ENCODE assay signal across 23 cellular contexts in genomic region chr7:90267263-90267858, GRCh38. TPM values are rescaled to one million over a fixed set of nuclear protein-coding genes. Genes with fewer than 3 reads are reported as not detected.
DNase-seq lines count a peak whose midpoint lies in the region; ATAC-seq and TF ChIP-seq lines count a peak whose summit lies in the region.
"Had no signal": no experiment of that assay in that cellular context is flagged by ENCODE, and none has a peak within 500 bp of the region (broad histone marks: within the 10 kb centered on the region; RNA-seq: fewer than 3 reads in every experiment).

No MANE protein-coding gene starts in this region.

- peaks cover 63% of the 10 kb centered on the region for H3K4me1 ChIP-seq in adipocyte (ENCODE audit: control insufficient read depth, insufficient read depth, low read length)
- H3K4me1 ChIP-seq in thyroid gland: no peaks in the 10 kb centered on the region

- TF ChIP-seq POLR2A in thyroid gland (IDR thresholded peaks at IDR 0.05): no peak

- no peaks in the 10 kb centered on the region for H3K9me3 ChIP-seq in adipocyte (ENCODE audit: control insufficient read depth, low read length)
- H3K9me3 ChIP-seq in thyroid gland: no peaks in the 10 kb centered on the region
- H3K9me3 ChIP-seq: ovary had no signal

- intact Hi-C loops in thyroid gland (cut with DNase I): no loop called here
- intact Hi-C loops in sciatic nerve (cut with DNase I): loop anchor here (5.0 kb wide), 1 partner anchor 1155 kb away; no protein-coding TSS in a partner anchor

- ATAC-seq in omental fat pad (ENCODE audit: low FRiP score) (peak; percentile 5), sciatic nerve (no peak)
- ATAC-seq: natural killer cell treated with Interleukin-12 subunit alpha and Interleukin-12 subunit beta and Interleukin-15 and Interleukin-18, amount 100 ng/mL, for 72 hours had no signal

- TF ChIP-seq CTCF in fibroblast of the aortic adventitia (IDR thresholded peaks at IDR 0.05; ENCODE audit: insufficient read depth, low read length): no peak
- TF ChIP-seq CTCF in omental fat pad (IDR thresholded peaks at IDR 0.05): no peak
- TF ChIP-seq CTCF in thyroid gland (IDR thresholded peaks at IDR 0.05): no peak

- H3K36me3 ChIP-seq in adipocyte (ENCODE audit: control insufficient read depth, insufficient read depth, low read length, severe bottlenecking) (no peaks in the 10 kb centered on the region), thyroid gland (no peaks in the 10 kb centered on the region)
- H3K36me3 ChIP-seq: ovary had no signal

- H3K27me3 ChIP-seq in adipocyte (replicated peaks; ENCODE audit: control insufficient read depth, insufficient read depth, low read length) (no peaks in the 10 kb centered on the region), thyroid gland (no peaks in the 10 kb centered on the region)
- H3K27me3 ChIP-seq: ovary had no signal

- no peak for DNase-seq in adipocyte (ENCODE audit: low read depth)
- peak; percentile 22 for DNase-seq in fibroblast of the aortic adventitia (ENCODE audit: low read depth)
- DNase-seq in omental fat pad (ENCODE audit: low spot score): no peak
- DNase-seq in thyroid gland: no peak
- DNase-seq in AG20443 (ENCODE audit: low spot score): no peak
- no peak for DNase-seq in sciatic nerve (ENCODE audit: low spot score)
- no peak for DNase-seq in GDM1 (lab: John Stamatoyannopoulos, UW)
- DNase-seq: activated CD4-positive, alpha-beta T cell treated with anti-CD3 and anti-CD28 coated beads, Interleukin-2, amount 10 ng/mL, durations not matched to agents 24 days and 14 days; activated naive CD4-positive, alpha-beta T cell treated with anti-CD3 and anti-CD28 coated beads, Interleukin-2, amount 50 U/mL, for 16 hours; CD4-positive, alpha-beta memory T cell; H7; NCI-H1092; NCI-H187; NCI-H2171 treated with DMSO at 0.1 percent for 48 hours; NCI-H524 treated with DMSO at 0.1 percent for 48 hours; stimulated activated CD4-positive, alpha-beta T cell treated with anti-CD3 and anti-CD28 coated beads, Interleukin-1b, Interleukin-23, amount 100 ng/mL, for 48 hours; T-helper 2 cell had no signal

- H3K27ac ChIP-seq in thyroid gland: peak overlapping the region; percentile 23 to 50 (median 39)
- H3K27ac ChIP-seq: ovary had no signal

- peak overlapping the region; percentile 83 for H3K9ac ChIP-seq in adipocyte (ENCODE audit: low read length)

- H3K4me3 ChIP-seq in adipocyte (ENCODE audit: low read length) (peak overlapping the region; percentile 73), fibroblast of the aortic adventitia (ENCODE audit: low read depth, low read length) (no peak overlapping the region), thyroid gland (replicated peaks in 1 of 3) (no peak overlapping the region)
- H3K4me3 ChIP-seq: ovary had no signal

- WGBS in thyroid gland, 2 donors: 80 to 86% methylated on average over 5 of the region's 5 CpGs

RNA-seq across cellular contexts. Expression of gene CFAP69, which starts 22.4 kb away (rescaled TPM):
- total RNA-seq in fibroblast of the aortic adventitia (ENCODE audit: low replicate concordance) (3.2 and 6.4 TPM in 2 replicates), omental fat pad (10 to 100 TPM; 11.3 to 41.1 (median 20.4) TPM), thyroid gland (10 to 100 TPM; 12.6 to 73.8 (median 32.5) TPM), sciatic nerve (36.1 TPM)
- total RNA-seq: activated CD4-positive, alpha-beta T cell treated with anti-CD3 and anti-CD28 coated beads, Interleukin-2, amount 10 ng/mL, durations not matched to agents 24 days and 14 days; activated T-helper 1 cell treated with anti-CD3 and anti-CD28 coated beads, Interleukin-12 subunit alpha, Interleukin-12 subunit beta, Interleukin-2, Interleukin-4 antibody, amounts not matched to agents 30 ng/mL and 10 ng/mL and 1 ng/mL, durations not matched to agents 14 hours and 24 hours and 36 hours had no signal

RNA-seq across cellular contexts. Expression of gene FAM237B, which starts 53.7 kb away (rescaled TPM):
- not detected in 2 replicates for total RNA-seq in fibroblast of the aortic adventitia (ENCODE audit: low replicate concordance)
- total RNA-seq in omental fat pad: under 1 TPM in 1 of 4 donors, not detected in 3; 0.09 TPM
- total RNA-seq in thyroid gland: not detected
- total RNA-seq in sciatic nerve: not detected
- total RNA-seq: activated CD4-positive, alpha-beta T cell treated with anti-CD3 and anti-CD28 coated beads, Interleukin-2, amount 10 ng/mL, durations not matched to agents 24 days and 14 days; activated T-helper 1 cell treated with anti-CD3 and anti-CD28 coated beads, Interleukin-12 subunit alpha, Interleukin-12 subunit beta, Interleukin-2, Interleukin-4 antibody, amounts not matched to agents 30 ng/mL and 10 ng/mL and 1 ng/mL, durations not matched to agents 14 hours and 24 hours and 36 hours; cardiac septum; CD4-positive, alpha-beta memory T cell; H7; natural killer cell treated with Interleukin-12 subunit alpha and Interleukin-12 subunit beta and Interleukin-15 and Interleukin-18, amount 100 ng/mL, for 72 hours; ovary; SK-MEL-5; temporal lobe had no signal

RNA-seq across cellular contexts. Expression of gene STEAP2, which starts 55.8 kb away (rescaled TPM):
- 16.0 and 28.4 TPM in 2 replicates for total RNA-seq in fibroblast of the aortic adventitia (ENCODE audit: low replicate concordance)
- total RNA-seq in omental fat pad: 10 to 100 TPM; 10.9 to 84.7 (median 37.5) TPM
- total RNA-seq in thyroid gland: 10 to 100 TPM; 11.9 to 34.3 (median 27.4) TPM
- 65.2 TPM for total RNA-seq in sciatic nerve
- total RNA-seq: activated CD4-positive, alpha-beta T cell treated with anti-CD3 and anti-CD28 coated beads, Interleukin-2, amount 10 ng/mL, durations not matched to agents 24 days and 14 days; activated T-helper 1 cell treated with anti-CD3 and anti-CD28 coated beads, Interleukin-12 subunit alpha, Interleukin-12 subunit beta, Interleukin-2, Interleukin-4 antibody, amounts not matched to agents 30 ng/mL and 10 ng/mL and 1 ng/mL, durations not matched to agents 14 hours and 24 hours and 36 hours had no signal
